In genomic region chr16:72442381-72443158, GRCh38 we compare ENCODE assay signal across 18 cellular contexts.
"Had no signal": no experiment of that assay in that cellular context is flagged by ENCODE, and none has a peak within 500 bp of the region (broad histone marks: within the 10 kb centered on the region; RNA-seq: fewer than 3 reads in every experiment).

No MANE protein-coding gene starts in this region.

- H3K36me3 ChIP-seq: gastroesophageal sphincter, pancreas, tibial artery had no signal

- H3K27ac Mint-ChIP-seq: activated B cell treated with CpG ODN at 0.5 μM for 24 hours; activated naive CD8-positive, alpha-beta T cell treated with anti-CD3 and anti-CD28 coated beads for 36 hours; activated T-helper 1 cell treated with anti-CD3 and anti-CD28 coated beads, Interleukin-12 subunit alpha, Interleukin-12 subunit beta, Interleukin-2, Interleukin-4 antibody, amounts not matched to agents 30 ng/mL and 10 ng/mL and 1 ng/mL, durations not matched to agents 14 hours and 24 hours and 36 hours; naive B cell; stimulated activated naive B cell treated with anti-CD40 and anti-IgM and Interleukin-4, amounts not matched to agents 10 μg/mL and 1 μg/mL and 100 μg/mL, for 72 hours had no signal

- H3K4me3 ChIP-seq: gastroesophageal sphincter, pancreas, skin epidermis, tibial artery had no signal

- H3K27me3 ChIP-seq: gastroesophageal sphincter, pancreas, tibial artery had no signal

- H3K27me3 Mint-ChIP-seq: activated B cell treated with CpG ODN at 0.5 μM for 24 hours; activated naive CD8-positive, alpha-beta T cell treated with anti-CD3 and anti-CD28 coated beads for 36 hours; brain; naive B cell; stimulated activated naive B cell treated with anti-CD40 and anti-IgM and Interleukin-4, amounts not matched to agents 10 μg/mL and 1 μg/mL and 100 μg/mL, for 72 hours had no signal

- H3K36me3 Mint-ChIP-seq: activated naive CD8-positive, alpha-beta T cell treated with anti-CD3 and anti-CD28 coated beads for 36 hours; stimulated activated naive B cell treated with anti-CD40 and anti-IgM and Interleukin-4, amounts not matched to agents 10 μg/mL and 1 μg/mL and 100 μg/mL, for 72 hours had no signal

- DNase-seq: activated B cell treated with CpG ODN at 0.5 μM for 24 hours; activated CD4-positive, alpha-beta T cell treated with anti-CD3 and anti-CD28 coated beads for 48 hours; activated naive CD8-positive, alpha-beta T cell treated with anti-CD3 and anti-CD28 coated beads for 36 hours; amygdala; cortex of kidney; effector memory CD4-positive, alpha-beta T cell; mammary epithelial cell; naive B cell; pancreas; retina; stimulated activated CD4-positive, alpha-beta T cell treated with anti-CD3 and anti-CD28 coated beads, Interleukin-15, amount 100 ng/mL, for 24 hours; stimulated activated CD4-positive, alpha-beta T cell treated with anti-CD3 and anti-CD28 coated beads, Interleukin-4, amount 100 ng/mL, for 1 hour; stimulated activated naive B cell treated with anti-CD40 and anti-IgM and Interleukin-4, amounts not matched to agents 10 μg/mL and 1 μg/mL and 100 μg/mL, for 72 hours; tibial artery had no signal

- H3K4me1 Mint-ChIP-seq: activated B cell treated with CpG ODN at 0.5 μM for 24 hours; activated naive CD8-positive, alpha-beta T cell treated with anti-CD3 and anti-CD28 coated beads for 36 hours; naive B cell had no signal

- ATAC-seq: gastroesophageal sphincter; pancreas; stimulated activated naive B cell treated with anti-CD40 and anti-IgM and Interleukin-4, amounts not matched to agents 10 μg/mL and 1 μg/mL and 100 μg/mL, for 72 hours had no signal

- H3K4me3 Mint-ChIP-seq: activated B cell treated with CpG ODN at 0.5 μM for 24 hours; activated naive CD8-positive, alpha-beta T cell treated with anti-CD3 and anti-CD28 coated beads for 36 hours; activated T-helper 1 cell treated with anti-CD3 and anti-CD28 coated beads, Interleukin-12 subunit alpha, Interleukin-12 subunit beta, Interleukin-2, Interleukin-4 antibody, amounts not matched to agents 30 ng/mL and 10 ng/mL and 1 ng/mL, durations not matched to agents 14 hours and 24 hours and 36 hours; brain; naive B cell; stimulated activated naive B cell treated with anti-CD40 and anti-IgM and Interleukin-4, amounts not matched to agents 10 μg/mL and 1 μg/mL and 100 μg/mL, for 72 hours had no signal

- H3K9me3 Mint-ChIP-seq: activated T-helper 1 cell treated with anti-CD3 and anti-CD28 coated beads, Interleukin-12 subunit alpha, Interleukin-12 subunit beta, Interleukin-2, Interleukin-4 antibody, amounts not matched to agents 30 ng/mL and 10 ng/mL and 1 ng/mL, durations not matched to agents 14 hours and 24 hours and 36 hours had no signal

- H3K9me3 ChIP-seq: pancreas had no signal
